In genomic region chr20:45798935-45799642, GRCh38 we compare ENCODE assay signal across 8 cellular contexts. TPM values are rescaled to one million over a fixed set of nuclear protein-coding genes. Genes with fewer than 3 reads are reported as not detected.
DNase-seq lines count a peak whose midpoint lies in the region; ATAC-seq, FAIRE-seq and TF ChIP-seq lines count a peak whose summit lies in the region.

No MANE protein-coding gene starts in this region.

- H3K4me3 ChIP-seq in NT2/D1 (ENCODE audit: insufficient read length, low read depth) (no peak overlapping the region), epithelial cell of esophagus (ENCODE audit: low read length) (no peak overlapping the region), thyroid gland (replicated peaks in 1 of 3) (no peak overlapping the region)

- H3K4me3 Mint-ChIP-seq in natural killer cell = no peak overlapping the region

- no peak overlapping the region for H3K9ac ChIP-seq in NT2/D1 (ENCODE audit: insufficient read length, low read depth)

- H3K27ac ChIP-seq in thyroid gland = no peak overlapping the region

- peaks cover 5% of the 10 kb centered on the region for H3K36me3 Mint-ChIP-seq in natural killer cell

- H3K36me3 ChIP-seq in NT2/D1 (ENCODE audit: insufficient read depth, insufficient read length, low read length) (peaks cover 70% of the 10 kb centered on the region), thyroid gland (peaks cover 43 to 55% of the 10 kb centered on the region in 2 donors)

- peak; percentile 74 for TF ChIP-seq CTCF in epithelial cell of esophagus (IDR thresholded peaks at IDR 0.05; ENCODE audit: insufficient read depth, low read depth, low read length, missing control alignments)
- peak; percentile 84 for TF ChIP-seq CTCF in natural killer cell (IDR thresholded peaks at IDR 0.05)
- peak in 5 of 6 experiments; percentile 27 to 67 (median 61) for TF ChIP-seq CTCF in thyroid gland (IDR thresholded peaks at IDR 0.05)

- no peaks in the 10 kb centered on the region for H3K9me3 ChIP-seq in NT2/D1 (ENCODE audit: insufficient read depth, low read length)
- no peaks in the 10 kb centered on the region for H3K9me3 ChIP-seq in thyroid gland

- peak overlapping the region; percentile 0 to 6 for H3K27ac Mint-ChIP-seq in natural killer cell

- H3K27me3 ChIP-seq in NT2/D1 (ENCODE audit: insufficient read depth, insufficient read length) = no peaks in the 10 kb centered on the region
- no peaks in the 10 kb centered on the region for H3K27me3 ChIP-seq in thyroid gland

- peaks cover 11 to 15% of the 10 kb centered on the region in 2 donors for H3K4me1 Mint-ChIP-seq in natural killer cell

- 39 to 43% methylated on average over 4 of the region's 4 CpGs for WGBS in thyroid gland, 2 donors

- H3K4me1 ChIP-seq in NT2/D1 (ENCODE audit: insufficient read depth, insufficient read length) = no peaks in the 10 kb centered on the region
- no peaks in the 10 kb centered on the region for H3K4me1 ChIP-seq in thyroid gland

- H3K27me3 Mint-ChIP-seq in natural killer cell (ENCODE audit: low read depth in 2 of 2) = no peaks in the 10 kb centered on the region

- peak; percentile 90 to 98 (median 98) for ATAC-seq in natural killer cell
- ATAC-seq in HG03442 (IDR thresholded peaks at IDR 0.05; ENCODE audit: unreplicated experiment) = no peak

- peak; percentile 71 for FAIRE-seq in HTR-8/SVneo (lab: Jason Lieb, UNC)

- intact Hi-C loops in natural killer cell (cut with micrococcal nuclease) = loop anchor here (1.0 kb wide), 1 partner anchor 164 kb away; no protein-coding TSS in a partner anchor
- intact Hi-C loops in thyroid gland (cut with DNase I) = no loop called here

- TF ChIP-seq POLR2A in thyroid gland (IDR thresholded peaks at IDR 0.05) = no peak

- H3K9me3 Mint-ChIP-seq in natural killer cell = no peaks in the 10 kb centered on the region

- DNase-seq in D341Med (ENCODE audit: low spot score) (peak; percentile 84), HTR-8/SVneo (ENCODE audit: insufficient read length, low spot score) (peak; percentile 85), NT2/D1 (ENCODE audit: low read depth, low spot score) (peak; percentile 51), epithelial cell of esophagus (ENCODE audit: low read depth) (peak; percentile 67), natural killer cell (peak; percentile 48), thyroid gland (peak; percentile 49 to 56)
- DNase-seq in activated CD8-positive, alpha-beta memory T cell treated with anti-CD3 and anti-CD28 coated beads for 24 hours = peak; percentile 75

RNA-seq across cellular contexts. Expression of gene DNTTIP1, which starts 7.3 kb away (rescaled TPM):
- total RNA-seq in natural killer cell (10 to 100 TPM; 11.3 to 15.5 (median 13.9) TPM), thyroid gland (10 to 100 TPM; 22.1 to 26.4 (median 24.9) TPM)

RNA-seq across cellular contexts. Expression of gene WFDC3, which starts 7.4 kb away (rescaled TPM):
- not detected for total RNA-seq in natural killer cell
- under 1 TPM in 1 of 4 donors, not detected in 3; 0.94 TPM for total RNA-seq in thyroid gland

RNA-seq across cellular contexts. Expression of gene UBE2C, which starts 13.4 kb away (rescaled TPM):
- total RNA-seq in natural killer cell (1 to 10 TPM in 1 of 3 donors, under 1 TPM in 1, not detected in 1; 0.54 to 3.2 TPM), thyroid gland (1 to 10 TPM in 2 of 4 donors, under 1 TPM in 1, not detected in 1; 0.45 to 5.8 (median 2.6) TPM)

RNA-seq across cellular contexts. Expression of gene TNNC2, which starts 28.0 kb away (rescaled TPM):
- total RNA-seq in natural killer cell = 1 to 10 TPM in 1 of 3 donors, under 1 TPM in 1, not detected in 1; 0.93 to 1.5 TPM
- total RNA-seq in thyroid gland = 1 to 10 TPM in 1 of 4 donors, not detected in 3; 1.4 TPM

RNA-seq across cellular contexts. Expression of gene SNX21, which starts 34.5 kb away (rescaled TPM):
- 1 to 10 TPM in 2 of 3 donors, under 1 TPM in 1; 0.99 to 1.7 (median 1.2) TPM for total RNA-seq in natural killer cell
- total RNA-seq in thyroid gland = 10 to 100 TPM; 41.5 to 54.9 (median 48.8) TPM
